12 cellular contexts compared by ENCODE assay signal in genomic region chr11:72328366-72329224, GRCh38.
DNase-seq lines count a peak whose midpoint lies in the region; ATAC-seq, FAIRE-seq and TF ChIP-seq lines count a peak whose summit lies in the region.
"Had no signal": no experiment of that assay in that cellular context is flagged by ENCODE, and none has a peak within 500 bp of the region (broad histone marks: within the 10 kb centered on the region; RNA-seq: fewer than 3 reads in every experiment).

No MANE protein-coding gene starts in this region.

- peaks cover 0 to 13% of the 10 kb centered on the region in 2 donors for H3K4me1 ChIP-seq in ascending aorta
- H3K4me1 ChIP-seq: body of pancreas had no signal

- peak in 1 of 3 experiments; percentile 15 for TF ChIP-seq CTCF in ascending aorta (IDR thresholded peaks at IDR 0.05)

- no peaks in the 10 kb centered on the region for H3K9me3 Mint-ChIP-seq in activated CD8-positive, alpha-beta memory T cell treated with anti-CD3 and anti-CD28 coated beads, Interleukin-2, amount 10 ng/mL, durations not matched to agents 7 days and 5 days (ENCODE audit: low read depth)

- peaks cover 62% of the 10 kb centered on the region for H3K4me1 Mint-ChIP-seq in activated CD8-positive, alpha-beta memory T cell treated with anti-CD3 and anti-CD28 coated beads, Interleukin-2, amount 10 ng/mL, durations not matched to agents 7 days and 5 days

- no peaks in the 10 kb centered on the region for H3K27me3 ChIP-seq in ascending aorta
- H3K27me3 ChIP-seq: body of pancreas had no signal

- H3K4me3 Mint-ChIP-seq in activated CD8-positive, alpha-beta memory T cell treated with anti-CD3 and anti-CD28 coated beads, Interleukin-2, amount 10 ng/mL, durations not matched to agents 7 days and 5 days = no peak overlapping the region

- no peaks in the 10 kb centered on the region for H3K27me3 Mint-ChIP-seq in activated CD8-positive, alpha-beta memory T cell treated with anti-CD3 and anti-CD28 coated beads, Interleukin-2, amount 10 ng/mL, durations not matched to agents 7 days and 5 days

- intact Hi-C loops in ascending aorta (cut with DNase I) (no loop called here), left cardiac atrium (cut with DNase I) (no loop called here)

- H3K4me3 ChIP-seq in ascending aorta = no peak overlapping the region
- H3K4me3 ChIP-seq: body of pancreas had no signal

- no peaks in the 10 kb centered on the region for H3K9me3 ChIP-seq in ascending aorta
- H3K9me3 ChIP-seq: body of pancreas had no signal

- peak overlapping the region; percentile 64 for H3K27ac Mint-ChIP-seq in activated CD8-positive, alpha-beta memory T cell treated with anti-CD3 and anti-CD28 coated beads, Interleukin-2, amount 10 ng/mL, durations not matched to agents 7 days and 5 days

- H3K36me3 Mint-ChIP-seq in activated CD8-positive, alpha-beta memory T cell treated with anti-CD3 and anti-CD28 coated beads, Interleukin-2, amount 10 ng/mL, durations not matched to agents 7 days and 5 days = peaks cover 4% of the 10 kb centered on the region

- peak; percentile 62 for DNase-seq in activated CD8-positive, alpha-beta memory T cell treated with anti-CD3 and anti-CD28 coated beads, Interleukin-2, amount 10 ng/mL, durations not matched to agents 7 days and 5 days
- no peak for DNase-seq in activated CD8-positive, alpha-beta memory T cell treated with anti-CD3 and anti-CD28 coated beads, Interleukin-2, amount 50 U/mL, for 48 hours
- no peak for DNase-seq in ascending aorta (ENCODE audit: low spot score in 2 of 2)
- no peak for DNase-seq in left cardiac atrium
- DNase-seq in stromal cell of bone marrow (ENCODE audit: low read depth) = peak; percentile 50
- DNase-seq in RCC 7860 (ENCODE audit: low spot score) = no peak
- DNase-seq: body of pancreas; left colon; stimulated activated CD4-positive, alpha-beta T cell treated with anti-CD3 and anti-CD28 coated beads, Interleukin-4, amount 100 ng/mL, for 1 hour; T-helper 9 cell had no signal

- CTCF ChIA-PET in activated CD8-positive, alpha-beta memory T cell treated with anti-CD3 and anti-CD28 coated beads, Interleukin-2, amount 10 ng/mL, durations not matched to agents 7 days and 5 days (lab: Charles Lee) = interaction anchor here (0.7 to 5.2 kb wide), 10 partner anchors 10 to 216 kb away, joined by 3 to 40 read pairs (median 4); partner anchors contain the start of genes ANAPC15 and CLPB

- H3K27ac ChIP-seq in ascending aorta = peak overlapping the region; percentile 51 to 55
- H3K27ac ChIP-seq: body of pancreas had no signal

- ATAC-seq in activated CD8-positive, alpha-beta memory T cell treated with anti-CD3 and anti-CD28 coated beads, Interleukin-2, amount 10 ng/mL, durations not matched to agents 7 days and 5 days = peak; percentile 55
- ATAC-seq in left cardiac atrium (peak; percentile 29 to 34), esophagus mucosa (no peak), GM18858 (IDR thresholded peaks at IDR 0.05; ENCODE audit: unreplicated experiment) (no peak)
- ATAC-seq: body of pancreas, left colon had no signal

- FAIRE-seq in RCC 7860 (lab: Jason Lieb, UNC) = no peak

- H3K36me3 ChIP-seq in ascending aorta = no peaks in the 10 kb centered on the region

Comparison
In these comparisons a context has a peak if more than half of its experiments do, and no peak if none do; other contexts are left out.
1. DNase-seq: peak in activated CD8-positive, alpha-beta memory T cell treated with anti-CD3 and anti-CD28 coated beads, Interleukin-2, amount 10 ng/mL, durations not matched to agents 7 days and 5 days (single experiment) and stromal cell of bone marrow (single experiment); none in activated CD8-positive, alpha-beta memory T cell treated with anti-CD3 and anti-CD28 coated beads, Interleukin-2, amount 50 U/mL, for 48 hours (single experiment), ascending aorta (0 of 2), left cardiac atrium (single experiment) and RCC 7860 (single experiment).
2. ATAC-seq: peak in activated CD8-positive, alpha-beta memory T cell treated with anti-CD3 and anti-CD28 coated beads, Interleukin-2, amount 10 ng/mL, durations not matched to agents 7 days and 5 days (single experiment) and left cardiac atrium (2 of 2); none in esophagus mucosa (single experiment) and GM18858 (single experiment).